Comparison of ENCODE assay signal across 15 cellular contexts in the genomic region with DNA sequence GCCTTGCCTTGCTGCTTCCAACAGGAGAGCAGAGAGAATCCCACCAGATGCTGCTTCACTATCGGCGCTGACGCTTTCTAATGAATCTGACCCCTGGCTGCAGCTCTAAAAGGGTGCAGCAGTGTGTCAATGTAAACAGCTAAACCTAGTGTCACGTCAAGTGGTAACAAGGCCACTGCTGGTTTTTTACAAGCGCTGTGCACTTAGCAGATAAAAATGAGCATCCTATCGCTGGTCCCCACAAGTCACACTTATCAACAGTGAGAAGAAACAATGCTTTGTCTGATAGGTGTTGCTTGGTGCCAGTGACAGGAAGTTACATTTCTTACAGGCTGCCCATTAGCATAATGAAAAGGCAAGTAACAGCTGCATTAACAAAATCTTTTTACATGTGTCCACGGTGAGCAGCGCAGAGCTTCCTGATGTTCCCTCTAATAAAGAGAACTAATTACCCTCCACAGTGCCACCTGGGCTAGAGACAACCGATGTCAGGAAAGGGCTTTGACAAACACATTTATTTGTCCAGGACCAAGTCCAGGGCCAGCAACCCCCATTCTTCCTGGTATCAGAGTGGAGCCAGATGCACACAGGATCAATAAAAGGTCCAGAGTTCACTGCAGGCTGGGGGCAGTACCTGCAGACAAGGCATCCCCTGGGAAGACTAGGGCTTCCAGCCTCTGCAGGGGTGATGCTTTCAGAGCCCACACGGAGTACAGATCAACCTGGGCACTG.
DNase-seq lines count a peak whose midpoint lies in the region; ATAC-seq, FAIRE-seq and TF ChIP-seq lines count a peak whose summit lies in the region.
"Had no signal": no experiment of that assay in that cellular context is flagged by ENCODE, and none has a peak within 500 bp of the region (broad histone marks: within the 10 kb centered on the region; RNA-seq: fewer than 3 reads in every experiment).

No MANE protein-coding gene starts in this region.

- no peak for FAIRE-seq in K562 (lab: Jason Lieb, UNC)
- FAIRE-seq: D721Med had no signal

- H4K12ac ChIP-seq in trophoblast cell (ENCODE audit: low read depth, low read length), result no peak overlapping the region

- peak in 1 of 3 experiments; percentile 17; a peak in 2 of 6 replicates for TF ChIP-seq CTCF in K562 (IDR thresholded peaks at IDR 0.05 in 2 of 3, conservative IDR thresholded peaks at IDR 0.05 in 1 of 3; ENCODE audit: insufficient read depth in 2 of 3, low read depth in 1 of 3, low read length in 3 of 3)
- peak; percentile 18 for TF ChIP-seq CTCF in natural killer cell (IDR thresholded peaks at IDR 0.05)

- peak overlapping the region; percentile 91 for H3K4me3 Mint-ChIP-seq in natural killer cell
- no peak overlapping the region for H3K4me3 Mint-ChIP-seq in activated naive CD8-positive, alpha-beta T cell treated with anti-CD3 and anti-CD28 coated beads for 36 hours
- no peak overlapping the region for H3K4me3 Mint-ChIP-seq in CD4-positive, alpha-beta memory T cell
- no peak overlapping the region for H3K4me3 Mint-ChIP-seq in activated T-helper 2 cell treated with anti-CD3 and anti-CD28 coated beads, Interferon-gamma antibody, Interleukin-2, Interleukin-4, amounts not matched to agents 10 μg/mL and 5 μg/mL and 100 μg/mL, durations not matched to agents 14 hours and 24 hours and 36 hours (ENCODE audit: low read depth)
- H3K4me3 Mint-ChIP-seq: activated CD4-positive, alpha-beta T cell treated with anti-CD3 and anti-CD28 coated beads, Interleukin-2, amount 10 ng/mL, durations not matched to agents 7 days and 5 days; stimulated activated naive B cell treated with anti-CD40 and anti-IgM and Interleukin-4, amounts not matched to agents 10 μg/mL and 1 μg/mL and 100 μg/mL, for 72 hours had no signal

- ATAC-seq in K562 (peak; percentile 79), natural killer cell (peak; percentile 93 to 97 (median 96))
- ATAC-seq: heart left ventricle; stimulated activated naive B cell treated with anti-CD40 and anti-IgM and Interleukin-4, amounts not matched to agents 10 μg/mL and 1 μg/mL and 100 μg/mL, for 72 hours had no signal

- H4K91ac ChIP-seq in trophoblast cell (ENCODE audit: low read depth, low read length), result no peak overlapping the region

- no peak overlapping the region for H3K18ac ChIP-seq in trophoblast cell (ENCODE audit: low read length)

- H3K9me3 ChIP-seq in K562 (replicated peaks; ENCODE audit: control insufficient read depth, insufficient read depth, low read depth, low read length) (no peaks in the 10 kb centered on the region), trophoblast cell (ENCODE audit: insufficient read depth, low read depth, low read length) (no peaks in the 10 kb centered on the region)
- H3K9me3 ChIP-seq in CD4-positive, alpha-beta memory T cell (ENCODE audit: control insufficient read depth in 1 of 2, low read length in 2 of 2), result no peaks in the 10 kb centered on the region
- H3K9me3 ChIP-seq: heart left ventricle had no signal

- peak overlapping the region; percentile 24 for H3K4me2 ChIP-seq in K562 (ENCODE audit: insufficient read depth, low read length)
- no peak overlapping the region for H3K4me2 ChIP-seq in trophoblast cell (ENCODE audit: low read length)

- peaks cover 7% of the 10 kb centered on the region; the same call in 1 of the 2 replicates for H4K20me1 ChIP-seq in K562 (replicated peaks; ENCODE audit: control insufficient read depth, insufficient read depth, low read length)

- intact Hi-C loops in K562 (cut with micrococcal nuclease), result no loop called here
- intact Hi-C loops in natural killer cell (cut with micrococcal nuclease), result loop anchor here (1.0 kb wide), 1 partner anchor 57 kb away; no protein-coding TSS in a partner anchor
- intact Hi-C loops in CD4-positive, alpha-beta memory T cell (cut with micrococcal nuclease), result no loop called here
- intact Hi-C loops in activated T-helper 2 cell treated with anti-CD3 and anti-CD28 coated beads, Interferon-gamma antibody, Interleukin-2, Interleukin-4, amounts not matched to agents 10 μg/mL and 5 μg/mL and 100 μg/mL, durations not matched to agents 14 hours and 24 hours and 36 hours (cut with micrococcal nuclease), result no loop called here

- no peak overlapping the region for H3K4me3 ChIP-seq in K562
- H3K4me3 ChIP-seq in CD4-positive, alpha-beta memory T cell (ENCODE audit: low read length in 2 of 2), result no peak overlapping the region
- H3K4me3 ChIP-seq in trophoblast cell (ENCODE audit: low read depth, low read length), result no peak overlapping the region
- H3K4me3 ChIP-seq: coronary artery, heart left ventricle had no signal

- H3K27me3 Mint-ChIP-seq in natural killer cell (ENCODE audit: low read depth in 2 of 2), result no peaks in the 10 kb centered on the region
- H3K27me3 Mint-ChIP-seq in activated naive CD8-positive, alpha-beta T cell treated with anti-CD3 and anti-CD28 coated beads for 36 hours, result no peaks in the 10 kb centered on the region
- peaks cover 1 to 6% of the 10 kb centered on the region in 2 donors for H3K27me3 Mint-ChIP-seq in CD4-positive, alpha-beta memory T cell
- peaks cover 28% of the 10 kb centered on the region for H3K27me3 Mint-ChIP-seq in activated T-helper 2 cell treated with anti-CD3 and anti-CD28 coated beads, Interferon-gamma antibody, Interleukin-2, Interleukin-4, amounts not matched to agents 10 μg/mL and 5 μg/mL and 100 μg/mL, durations not matched to agents 14 hours and 24 hours and 36 hours (ENCODE audit: low read depth)
- H3K27me3 Mint-ChIP-seq: activated CD4-positive, alpha-beta T cell treated with anti-CD3 and anti-CD28 coated beads, Interleukin-2, amount 10 ng/mL, durations not matched to agents 7 days and 5 days; stimulated activated naive B cell treated with anti-CD40 and anti-IgM and Interleukin-4, amounts not matched to agents 10 μg/mL and 1 μg/mL and 100 μg/mL, for 72 hours had no signal

- H3K36me3 ChIP-seq in K562 (ENCODE audit: control insufficient read depth, insufficient read depth, low read length), result no peaks in the 10 kb centered on the region
- H3K36me3 ChIP-seq in CD4-positive, alpha-beta memory T cell (ENCODE audit: insufficient read depth, low read length), result no peaks in the 10 kb centered on the region
- no peaks in the 10 kb centered on the region for H3K36me3 ChIP-seq in trophoblast cell (ENCODE audit: control insufficient read depth in 1 of 2, insufficient read depth in 2 of 2, low read length in 2 of 2)
- H3K36me3 ChIP-seq: heart left ventricle had no signal

- peaks cover 39 to 45% of the 10 kb centered on the region in 2 donors for H3K4me1 Mint-ChIP-seq in natural killer cell
- no peaks in the 10 kb centered on the region for H3K4me1 Mint-ChIP-seq in activated naive CD8-positive, alpha-beta T cell treated with anti-CD3 and anti-CD28 coated beads for 36 hours
- no peaks in the 10 kb centered on the region for H3K4me1 Mint-ChIP-seq in CD4-positive, alpha-beta memory T cell
- H3K4me1 Mint-ChIP-seq in activated T-helper 2 cell treated with anti-CD3 and anti-CD28 coated beads, Interferon-gamma antibody, Interleukin-2, Interleukin-4, amounts not matched to agents 10 μg/mL and 5 μg/mL and 100 μg/mL, durations not matched to agents 14 hours and 24 hours and 36 hours (ENCODE audit: low read depth), result no peaks in the 10 kb centered on the region
- H3K4me1 Mint-ChIP-seq: activated CD4-positive, alpha-beta T cell treated with anti-CD3 and anti-CD28 coated beads, Interleukin-2, amount 10 ng/mL, durations not matched to agents 7 days and 5 days; stimulated activated naive B cell treated with anti-CD40 and anti-IgM and Interleukin-4, amounts not matched to agents 10 μg/mL and 1 μg/mL and 100 μg/mL, for 72 hours had no signal

- H3K4me1 ChIP-seq in K562 (replicated peaks in 1 of 2; ENCODE audit: control insufficient read depth in 2 of 2, insufficient read depth in 2 of 2, low read length in 2 of 2) (peaks cover 0 to 4% of the 10 kb centered on the region in 2 experiments; a peak in 2 of 5 replicates), trophoblast cell (ENCODE audit: control insufficient read depth in 1 of 2, insufficient read depth in 2 of 2, low read length in 2 of 2) (no peaks in the 10 kb centered on the region)
- no peaks in the 10 kb centered on the region for H3K4me1 ChIP-seq in CD4-positive, alpha-beta memory T cell (ENCODE audit: insufficient read depth, low read length)

- no peak overlapping the region for H2AFZ ChIP-seq in K562 (ENCODE audit: low read depth, low read length)
- H2AFZ ChIP-seq in trophoblast cell (ENCODE audit: insufficient read depth, low read length, poor library complexity), result no peak overlapping the region

- no peaks in the 10 kb centered on the region for H3K79me1 ChIP-seq in trophoblast cell (ENCODE audit: low read length)

- TF ChIP-seq EP300 in K562 (IDR thresholded peaks at IDR 0.05; ENCODE audit: low read length), result peak; percentile 45; the same call in 1 of the 2 replicates

- peaks cover 4 to 5% of the 10 kb centered on the region in 2 experiments; a peak in 1 of 5 replicates for H3K27me3 ChIP-seq in K562 (ENCODE audit: control insufficient read depth in 2 of 2, insufficient read depth in 2 of 2, low read length in 2 of 2)
- H3K27me3 ChIP-seq in CD4-positive, alpha-beta memory T cell (ENCODE audit: insufficient read depth, low read length), result no peaks in the 10 kb centered on the region
- H3K27me3 ChIP-seq in trophoblast cell (ENCODE audit: insufficient read depth, low read length), result no peaks in the 10 kb centered on the region
- H3K27me3 ChIP-seq: heart left ventricle had no signal

- no peaks in the 10 kb centered on the region for H3K36me3 Mint-ChIP-seq in natural killer cell
- no peaks in the 10 kb centered on the region for H3K36me3 Mint-ChIP-seq in activated naive CD8-positive, alpha-beta T cell treated with anti-CD3 and anti-CD28 coated beads for 36 hours
- H3K36me3 Mint-ChIP-seq in CD4-positive, alpha-beta memory T cell, result no peaks in the 10 kb centered on the region
- H3K36me3 Mint-ChIP-seq in activated T-helper 2 cell treated with anti-CD3 and anti-CD28 coated beads, Interferon-gamma antibody, Interleukin-2, Interleukin-4, amounts not matched to agents 10 μg/mL and 5 μg/mL and 100 μg/mL, durations not matched to agents 14 hours and 24 hours and 36 hours (ENCODE audit: low read depth), result no peaks in the 10 kb centered on the region
- H3K36me3 Mint-ChIP-seq: stimulated activated naive B cell treated with anti-CD40 and anti-IgM and Interleukin-4, amounts not matched to agents 10 μg/mL and 1 μg/mL and 100 μg/mL, for 72 hours had no signal

- no peak for TF ChIP-seq RAD21 in K562 (CRISPR knock-in tag; conservative IDR thresholded peaks at IDR 0.05 in 1 of 2, IDR thresholded peaks at IDR 0.05 in 1 of 2)

- no peak overlapping the region for H2BK120ac ChIP-seq in trophoblast cell (ENCODE audit: insufficient read depth, low read length, poor library complexity)

- no peak overlapping the region for H3K4ac ChIP-seq in trophoblast cell (ENCODE audit: low read depth, low read length)

- H3K27ac ChIP-seq in K562 (ENCODE audit: extremely low read depth, low read depth, low read length) (no peak overlapping the region), trophoblast cell (ENCODE audit: low read depth, low read length) (no peak overlapping the region)
- H3K27ac ChIP-seq in CD4-positive, alpha-beta memory T cell (ENCODE audit: low read depth, low read length), result no peak overlapping the region
- H3K27ac ChIP-seq: coronary artery, heart left ventricle had no signal

- no peak overlapping the region for H2AK5ac ChIP-seq in trophoblast cell (ENCODE audit: low read length)

- CTCF ChIA-PET in HEK293T (lab: Yijun Ruan, JAX) (interaction anchor here (0.9 to 1.3 kb wide), 2 partner anchors 33 to 107 kb away, joined by 3 to 6 read pairs; no protein-coding TSS in a partner anchor), K562 (lab: Yijun Ruan, JAX; ENCODE audit: low intra/inter-chr PET ratio) (no interaction called here)
- CTCF ChIA-PET in CD4-positive, alpha-beta memory T cell (lab: Charles Lee; ENCODE audit: partially characterized antibody), result no interaction called here

- in situ Hi-C loops in K562 (cut with MboI), result no loop called here

- POLR2A ChIA-PET in HEK293T (lab: Yijun Ruan, JAX), result no interaction called here
- POLR2A ChIA-PET in K562 (lab: Yijun Ruan, JAX), result interaction anchor here (0.6 kb wide), 1 partner anchor 42 kb away, joined by 3 read pairs; no protein-coding TSS in a partner anchor
- POLR2A ChIA-PET in CD4-positive, alpha-beta memory T cell (lab: Charles Lee; ENCODE audit: partially characterized antibody), result no interaction called here

- 2% methylated on average over 10 of the region's 10 CpGs for WGBS in K562 (ENCODE audit: insufficient coverage, low coverage, missing lambda C conversion rate)
- WGBS in trophoblast cell (ENCODE audit: extremely low coverage, insufficient coverage, insufficient read length), result no CpG with 5 or more reads among the region's 10 CpGs

- H3K9me3 Mint-ChIP-seq in natural killer cell, result no peaks in the 10 kb centered on the region
- H3K9me3 Mint-ChIP-seq in activated naive CD8-positive, alpha-beta T cell treated with anti-CD3 and anti-CD28 coated beads for 36 hours, result no peaks in the 10 kb centered on the region
- no peaks in the 10 kb centered on the region for H3K9me3 Mint-ChIP-seq in CD4-positive, alpha-beta memory T cell
- no peaks in the 10 kb centered on the region for H3K9me3 Mint-ChIP-seq in activated T-helper 2 cell treated with anti-CD3 and anti-CD28 coated beads, Interferon-gamma antibody, Interleukin-2, Interleukin-4, amounts not matched to agents 10 μg/mL and 5 μg/mL and 100 μg/mL, durations not matched to agents 14 hours and 24 hours and 36 hours
- H3K9me3 Mint-ChIP-seq: activated CD4-positive, alpha-beta T cell treated with anti-CD3 and anti-CD28 coated beads, Interleukin-2, amount 10 ng/mL, durations not matched to agents 7 days and 5 days; stimulated activated naive B cell treated with anti-CD40 and anti-IgM and Interleukin-4, amounts not matched to agents 10 μg/mL and 1 μg/mL and 100 μg/mL, for 72 hours had no signal

- no peaks in the 10 kb centered on the region for H3K9me1 ChIP-seq in K562 (ENCODE audit: control insufficient read depth, insufficient read depth, low read length)

- no peak overlapping the region for H2BK5ac ChIP-seq in trophoblast cell (ENCODE audit: low read depth, low read length, poor library complexity)

- H3K9ac ChIP-seq in K562 (ENCODE audit: insufficient read depth in 1 of 2, low read depth in 2 of 2, low read length in 2 of 2) (no peak overlapping the region), trophoblast cell (ENCODE audit: low read length) (no peak overlapping the region)

- BruUV-seq in K562 (replicated peaks; lab: Mats Ljungman, UMichigan), result no TSS peak

- no peak overlapping the region for H3K23ac ChIP-seq in trophoblast cell (ENCODE audit: low read length)

- peak; percentile 23 for DNase-seq in HEK293T (ENCODE audit: extremely low spot score)
- peak; percentile 88 for DNase-seq in NCI-H2029 treated with DMSO at 0.1 percent for 48 hours (lab: John Stamatoyannopoulos, UW)
- DNase-seq in K562 (ENCODE audit: extremely low read depth in 1 of 4, low spot score in 3 of 4), result peak; percentile 10 to 57 (median 20)
- DNase-seq in natural killer cell, result peak; percentile 48
- no peak for DNase-seq in activated naive CD8-positive, alpha-beta T cell treated with anti-CD3 and anti-CD28 coated beads for 36 hours
- no peak for DNase-seq in CD4-positive, alpha-beta memory T cell
- no peak for DNase-seq in activated T-helper 2 cell treated with anti-CD3 and anti-CD28 coated beads, Interferon-gamma antibody, Interleukin-2, Interleukin-4, amounts not matched to agents 10 μg/mL and 5 μg/mL and 100 μg/mL, durations not matched to agents 14 hours and 24 hours and 36 hours (ENCODE audit: low spot score)
- DNase-seq in trophoblast cell, result no peak
- DNase-seq: activated CD4-positive, alpha-beta T cell treated with anti-CD3 and anti-CD28 coated beads, Interleukin-2, amount 10 ng/mL, durations not matched to agents 7 days and 5 days; activated naive CD4-positive, alpha-beta T cell treated with Interleukin-2 at 50 U/mL for 16 hours; heart left ventricle; SIG-M5; stimulated activated naive B cell treated with anti-CD40 and anti-IgM and Interleukin-4, amounts not matched to agents 10 μg/mL and 1 μg/mL and 100 μg/mL, for 72 hours had no signal

- no peak overlapping the region for H3K14ac ChIP-seq in trophoblast cell (ENCODE audit: low read length)

- H3K27ac Mint-ChIP-seq in natural killer cell, result peak overlapping the region; percentile 92 to 94
- H3K27ac Mint-ChIP-seq in activated naive CD8-positive, alpha-beta T cell treated with anti-CD3 and anti-CD28 coated beads for 36 hours, result no peak overlapping the region
- no peak overlapping the region for H3K27ac Mint-ChIP-seq in CD4-positive, alpha-beta memory T cell
- H3K27ac Mint-ChIP-seq in activated T-helper 2 cell treated with anti-CD3 and anti-CD28 coated beads, Interferon-gamma antibody, Interleukin-2, Interleukin-4, amounts not matched to agents 10 μg/mL and 5 μg/mL and 100 μg/mL, durations not matched to agents 14 hours and 24 hours and 36 hours, result no peak overlapping the region
- H3K27ac Mint-ChIP-seq: activated CD4-positive, alpha-beta T cell treated with anti-CD3 and anti-CD28 coated beads, Interleukin-2, amount 10 ng/mL, durations not matched to agents 7 days and 5 days; stimulated activated naive B cell treated with anti-CD40 and anti-IgM and Interleukin-4, amounts not matched to agents 10 μg/mL and 1 μg/mL and 100 μg/mL, for 72 hours had no signal

- no peak overlapping the region for H2BK12ac ChIP-seq in trophoblast cell (ENCODE audit: low read length)

- no peak overlapping the region for H4K8ac ChIP-seq in trophoblast cell (ENCODE audit: low read depth, low read length)

- no peaks in the 10 kb centered on the region for H3K79me2 ChIP-seq in K562 (ENCODE audit: control insufficient read depth, insufficient read depth, low read length)
- H3K79me2 ChIP-seq in trophoblast cell (ENCODE audit: control insufficient read depth, insufficient read depth, low read length, poor library complexity), result no peaks in the 10 kb centered on the region

- TF ChIP-seq POLR2A in K562 (conservative IDR thresholded peaks at IDR 0.05), result no peak

Comparison
In these comparisons a context has a peak if more than half of its experiments do, and no peak if none do; other contexts are left out.
1. DNase-seq: peak in HEK293T (single experiment), NCI-H2029 treated with DMSO at 0.1 percent for 48 hours (single experiment), K562 (4 of 4) and natural killer cell (single experiment); none in activated naive CD8-positive, alpha-beta T cell treated with anti-CD3 and anti-CD28 coated beads for 36 hours (single experiment), CD4-positive, alpha-beta memory T cell (0 of 5), activated T-helper 2 cell treated with anti-CD3 and anti-CD28 coated beads, Interferon-gamma antibody, Interleukin-2, Interleukin-4, amounts not matched to agents 10 μg/mL and 5 μg/mL and 100 μg/mL, durations not matched to agents 14 hours and 24 hours and 36 hours (single experiment) and trophoblast cell (0 of 2).
2. H3K27ac Mint-ChIP-seq: peak in natural killer cell (2 of 2); none in activated naive CD8-positive, alpha-beta T cell treated with anti-CD3 and anti-CD28 coated beads for 36 hours (single experiment), CD4-positive, alpha-beta memory T cell (0 of 7) and activated T-helper 2 cell treated with anti-CD3 and anti-CD28 coated beads, Interferon-gamma antibody, Interleukin-2, Interleukin-4, amounts not matched to agents 10 μg/mL and 5 μg/mL and 100 μg/mL, durations not matched to agents 14 hours and 24 hours and 36 hours (single experiment).